In genomic region chr2:237967463-237967871, GRCh38 we compare ENCODE assay signal across 8 cellular contexts. TPM values are rescaled to one million over a fixed set of nuclear protein-coding genes. Genes with fewer than 3 reads are reported as not detected.
DNase-seq lines count a peak whose midpoint lies in the region; ATAC-seq and TF ChIP-seq lines count a peak whose summit lies in the region.

No MANE protein-coding gene starts in this region.

- POLR2A ChIA-PET in T-cell (lab: Charles Lee): no interaction called here

- H3K4me3 Mint-ChIP-seq in T-cell: peak overlapping the region; percentile 76 to 95 (median 80)

- H3K4me1 Mint-ChIP-seq in T-cell: peaks cover 41 to 45% (median 43%) of the 10 kb centered on the region in 3 donors

- no peak for TF ChIP-seq CTCF in uterus (IDR thresholded peaks at IDR 0.05)

- peak overlapping the region; percentile 85 for H3K9ac ChIP-seq in endocrine pancreas (ENCODE audit: control insufficient read depth, insufficient read depth, low read length)

- CTCF ChIA-PET in T-cell (lab: Charles Lee): no interaction called here

- intact Hi-C loops in Right ventricle myocardium inferior (cut with DNase I): loop anchor here (2.0 to 10.0 kb wide), 4 partner anchors 45 to 167 kb away; partner anchors contain the start of genes KLHL30, RAMP1 and SCLY
- intact Hi-C loops in cardiac septum (cut with DNase I): loop anchor here (2.0 to 5.0 kb wide), 3 partner anchors 45 to 110 kb away; partner anchors contain the start of genes RAMP1 and SCLY
- intact Hi-C loops in uterus (cut with DNase I; ENCODE audit: low total_unique reads): no loop called here

- H3K9me3 ChIP-seq in endocrine pancreas (ENCODE audit: control insufficient read depth, low read length) (no peaks in the 10 kb centered on the region), mononuclear cell (ENCODE audit: low read depth, low read length) (no peaks in the 10 kb centered on the region), uterus (no peaks in the 10 kb centered on the region)

- ATAC-seq in Right ventricle myocardium inferior: no peak
- no peak for ATAC-seq in T-cell (replicated peaks in 1 of 4)
- no peak for ATAC-seq in HG03095 (IDR thresholded peaks at IDR 0.05; ENCODE audit: unreplicated experiment)
- ATAC-seq in HG02884 (IDR thresholded peaks at IDR 0.05; ENCODE audit: unreplicated experiment): no peak

- TF ChIP-seq POLR2A in uterus (IDR thresholded peaks at IDR 0.05): no peak

- H3K27ac ChIP-seq in uterus: peak overlapping the region; percentile 27 to 72

- H3K4me3 ChIP-seq in endocrine pancreas (ENCODE audit: control insufficient read depth, insufficient read depth, low read length) (peak overlapping the region; percentile 44), mononuclear cell (ENCODE audit: low read length) (peak overlapping the region; percentile 55), uterus (peak overlapping the region; percentile 61 to 73)

- peaks cover 2% of the 10 kb centered on the region for H3K36me3 Mint-ChIP-seq in T-cell

- DNase-seq in Right ventricle myocardium inferior (ENCODE audit: missing footprints) (peak; percentile 75), cardiac septum (ENCODE audit: low spot score) (no peak), T-cell (peak in 5 of 34 experiments; percentile 4 to 18 (median 10)), uterus (peak in 1 of 2 donors; percentile 30)

- H3K27me3 ChIP-seq in endocrine pancreas (ENCODE audit: control insufficient read depth, insufficient read depth, low read length) (no peaks in the 10 kb centered on the region), mononuclear cell (ENCODE audit: insufficient read depth, low read length) (no peaks in the 10 kb centered on the region), uterus (no peaks in the 10 kb centered on the region)

- H3K36me3 ChIP-seq in endocrine pancreas (ENCODE audit: control insufficient read depth, insufficient read depth, low read length) (no peaks in the 10 kb centered on the region), uterus (no peaks in the 10 kb centered on the region)

- H3K27ac Mint-ChIP-seq in T-cell: peak overlapping the region; percentile 86 to 89

- peaks cover 0 to 7% (median 4%) of the 10 kb centered on the region in 3 donors for H3K9me3 Mint-ChIP-seq in T-cell

- no peaks in the 10 kb centered on the region for H3K27me3 Mint-ChIP-seq in T-cell

- H3K4me1 ChIP-seq in endocrine pancreas (ENCODE audit: control insufficient read depth, insufficient read depth, low read length): no peaks in the 10 kb centered on the region
- peaks cover 51% of the 10 kb centered on the region for H3K4me1 ChIP-seq in mononuclear cell (ENCODE audit: insufficient read depth, low read length)
- H3K4me1 ChIP-seq in uterus: peaks cover 4 to 16% of the 10 kb centered on the region in 2 donors

RNA-seq across cellular contexts. Expression of gene UBE2F, which starts 0.7 kb away (rescaled TPM):
- total RNA-seq in Right ventricle myocardium inferior (73.3 TPM), cardiac septum (61.0 TPM), T-cell (10 to 100 TPM; 35.1 to 53.6 (median 37.3) TPM), mononuclear cell (80.8 TPM), uterus (10 to 100 TPM; 40.7 to 88.9 (median 64.9) TPM)
